ENCODE assay signal across 1 cellular context in genomic region chr9:19408693-19409405, GRCh38.
TF ChIP-seq lines count a peak whose summit lies in the region.

Gene ACER2, plus strand, starts transcription at chr9:19409009. Its CDS starts 76 bp downstream, at chr9:19409085.

TF ChIP-seq in HepG2, 621 proteins besides CTCF, POLR2A, EP300 and RAD21 (continued from another document and continues in another):
- TF ChIP-seq, protein P1, sequence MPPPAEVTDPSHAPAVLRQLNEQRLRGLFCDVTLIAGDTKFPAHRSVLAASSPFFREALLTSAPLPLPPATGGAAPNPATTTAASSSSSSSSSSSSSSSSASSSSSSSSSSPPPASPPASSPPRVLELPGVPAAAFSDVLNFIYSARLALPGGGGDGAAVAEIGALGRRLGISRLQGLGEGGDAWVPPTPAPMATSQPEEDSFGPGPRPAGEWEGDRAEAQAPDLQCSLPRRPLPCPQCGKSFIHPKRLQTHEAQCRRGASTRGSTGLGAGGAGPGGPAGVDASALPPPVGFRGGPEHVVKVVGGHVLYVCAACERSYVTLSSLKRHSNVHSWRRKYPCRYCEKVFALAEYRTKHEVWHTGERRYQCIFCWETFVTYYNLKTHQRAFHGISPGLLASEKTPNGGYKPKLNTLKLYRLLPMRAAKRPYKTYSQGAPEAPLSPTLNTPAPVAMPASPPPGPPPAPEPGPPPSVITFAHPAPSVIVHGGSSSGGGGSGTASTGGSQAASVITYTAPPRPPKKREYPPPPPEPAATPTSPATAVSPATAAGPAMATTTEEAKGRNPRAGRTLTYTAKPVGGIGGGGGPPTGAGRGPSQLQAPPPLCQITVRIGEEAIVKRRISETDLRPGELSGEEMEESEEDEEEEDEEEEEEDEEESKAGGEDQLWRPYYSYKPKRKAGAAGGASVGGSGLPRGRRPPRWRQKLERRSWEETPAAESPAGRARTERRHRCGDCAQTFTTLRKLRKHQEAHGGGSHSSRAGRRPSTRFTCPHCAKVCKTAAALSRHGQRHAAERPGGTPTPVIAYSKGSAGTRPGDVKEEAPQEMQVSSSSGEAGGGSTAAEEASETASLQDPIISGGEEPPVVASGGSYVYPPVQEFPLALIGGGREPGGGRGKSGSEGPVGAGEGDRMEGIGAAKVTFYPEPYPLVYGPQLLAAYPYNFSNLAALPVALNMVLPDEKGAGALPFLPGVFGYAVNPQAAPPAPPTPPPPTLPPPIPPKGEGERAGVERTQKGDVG (CRISPR knock-in tag; IDR thresholded peaks at IDR 0.05; ENCODE audit: borderline replicate concordance), result no peak
- TF ChIP-seq KDM5A (IDR thresholded peaks at IDR 0.05; ENCODE audit: borderline replicate concordance, low read length) (peak; percentile 22; the same call in 1 of the 2 replicates), HOXA9 (CRISPR knock-in tag; IDR thresholded peaks at IDR 0.05; ENCODE audit: borderline replicate concordance) (no peak), ZFP36L1 (CRISPR knock-in tag; IDR thresholded peaks at IDR 0.05) (0 out of 2 replicates have a peak, but pooled peaks have one; percentile 35), NPAS2 (CRISPR knock-in tag; IDR thresholded peaks at IDR 0.05; ENCODE audit: borderline replicate concordance) (no peak), ZNF256 (CRISPR knock-in tag; conservative IDR thresholded peaks at IDR 0.05) (no peak; the same call in 1 of the 2 replicates), ZNF292 (CRISPR knock-in tag; IDR thresholded peaks at IDR 0.05; ENCODE audit: borderline replicate concordance, low read depth) (peak; percentile 96), KLF9 (CRISPR knock-in tag; IDR thresholded peaks at IDR 0.05; ENCODE audit: low read depth) (no peak), FOXM1 (CRISPR knock-in tag; IDR thresholded peaks at IDR 0.05) (peak; percentile 45; the same call in 1 of the 2 replicates), HNRNPK (IDR thresholded peaks at IDR 0.05; ENCODE audit: low read depth, low read length, poor library complexity, severe bottlenecking) (peak; percentile 82), ZBTB25 (CRISPR knock-in tag; IDR thresholded peaks at IDR 0.05) (peak; percentile 44; the same call in 1 of the 2 replicates), MAX (IDR thresholded peaks at IDR 0.05) (peak; percentile 79), ZNF496 (CRISPR knock-in tag; IDR thresholded peaks at IDR 0.05; ENCODE audit: insufficient replicate concordance) (no peak), DMAP1 (CRISPR knock-in tag; IDR thresholded peaks at IDR 0.05) (peak; percentile 75), MAF1 (CRISPR knock-in tag; IDR thresholded peaks at IDR 0.05; ENCODE audit: borderline replicate concordance) (peak; percentile 87; the same call in 1 of the 2 replicates), EEA1 (CRISPR knock-in tag; IDR thresholded peaks at IDR 0.05; ENCODE audit: borderline replicate concordance) (no peak), SMYD3 (CRISPR knock-in tag; IDR thresholded peaks at IDR 0.05) (peak; percentile 48; the same call in 1 of the 2 replicates), ZNF614 (CRISPR knock-in tag; IDR thresholded peaks at IDR 0.05; ENCODE audit: borderline replicate concordance) (peak; percentile 64; the same call in 1 of the 2 replicates), EZH2 (conservative IDR thresholded peaks at IDR 0.05; ENCODE audit: low read depth, low read length) (no peak), CENPT (CRISPR knock-in tag; IDR thresholded peaks at IDR 0.05; ENCODE audit: low read depth) (no peak), ZBTB21 (CRISPR knock-in tag; IDR thresholded peaks at IDR 0.05) (no peak), ZNF672 (CRISPR knock-in tag; IDR thresholded peaks at IDR 0.05) (no peak), DNMT1 (CRISPR knock-in tag; IDR thresholded peaks at IDR 0.05) (peak; percentile 76; the same call in 1 of the 2 replicates), ZBTB40 (IDR thresholded peaks at IDR 0.05) (no peak), ZBTB40 (CRISPR knock-in tag; IDR thresholded peaks at IDR 0.05) (peak; percentile 66; the same call in 1 of the 2 replicates), GTF2F1 (IDR thresholded peaks at IDR 0.05; ENCODE audit: low read length) (no peak), ZMYM3 (CRISPR knock-in tag; IDR thresholded peaks at IDR 0.05) (peak; percentile 8; the same call in 1 of the 2 replicates), CHD2 (IDR thresholded peaks at IDR 0.05; ENCODE audit: low read depth, low read length) (no peak), SAP130 (CRISPR knock-in tag; IDR thresholded peaks at IDR 0.05; ENCODE audit: low read depth) (peak; percentile 85), UBTF (CRISPR knock-in tag; IDR thresholded peaks at IDR 0.05) (peak; percentile 90), ASH2L (IDR thresholded peaks at IDR 0.05; ENCODE audit: insufficient read length, low read depth, low read length) (peak; percentile 40), KMT2A (CRISPR knock-in tag; IDR thresholded peaks at IDR 0.05) (peak; percentile 30; the same call in 1 of the 2 replicates), ZNF550 (CRISPR knock-in tag; IDR thresholded peaks at IDR 0.05; ENCODE audit: borderline replicate concordance) (no peak), HNRNPUL1 (IDR thresholded peaks at IDR 0.05; ENCODE audit: low read depth, low read length) (no peak), ZFP82 (CRISPR knock-in tag; IDR thresholded peaks at IDR 0.05; ENCODE audit: borderline replicate concordance) (no peak), ZNF747 (CRISPR knock-in tag; IDR thresholded peaks at IDR 0.05; ENCODE audit: borderline replicate concordance) (peak; percentile 42; the same call in 1 of the 2 replicates)
- TF ChIP-seq, protein P2, sequence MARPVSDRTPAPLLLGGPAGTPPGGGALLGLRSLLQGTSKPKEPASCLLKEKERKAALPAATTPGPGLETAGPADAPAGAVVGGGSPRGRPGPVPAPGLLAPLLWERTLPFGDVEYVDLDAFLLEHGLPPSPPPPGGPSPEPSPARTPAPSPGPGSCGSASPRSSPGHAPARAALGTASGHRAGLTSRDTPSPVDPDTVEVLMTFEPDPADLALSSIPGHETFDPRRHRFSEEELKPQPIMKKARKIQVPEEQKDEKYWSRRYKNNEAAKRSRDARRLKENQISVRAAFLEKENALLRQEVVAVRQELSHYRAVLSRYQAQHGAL (CRISPR knock-in tag; IDR thresholded peaks at IDR 0.05; ENCODE audit: not compliant biosample characterization), result peak; percentile 81
- TF ChIP-seq, protein P3, sequence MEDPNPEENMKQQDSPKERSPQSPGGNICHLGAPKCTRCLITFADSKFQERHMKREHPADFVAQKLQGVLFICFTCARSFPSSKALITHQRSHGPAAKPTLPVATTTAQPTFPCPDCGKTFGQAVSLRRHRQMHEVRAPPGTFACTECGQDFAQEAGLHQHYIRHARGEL (CRISPR knock-in tag; IDR thresholded peaks at IDR 0.05), result no peak
- TF ChIP-seq, protein P4, sequence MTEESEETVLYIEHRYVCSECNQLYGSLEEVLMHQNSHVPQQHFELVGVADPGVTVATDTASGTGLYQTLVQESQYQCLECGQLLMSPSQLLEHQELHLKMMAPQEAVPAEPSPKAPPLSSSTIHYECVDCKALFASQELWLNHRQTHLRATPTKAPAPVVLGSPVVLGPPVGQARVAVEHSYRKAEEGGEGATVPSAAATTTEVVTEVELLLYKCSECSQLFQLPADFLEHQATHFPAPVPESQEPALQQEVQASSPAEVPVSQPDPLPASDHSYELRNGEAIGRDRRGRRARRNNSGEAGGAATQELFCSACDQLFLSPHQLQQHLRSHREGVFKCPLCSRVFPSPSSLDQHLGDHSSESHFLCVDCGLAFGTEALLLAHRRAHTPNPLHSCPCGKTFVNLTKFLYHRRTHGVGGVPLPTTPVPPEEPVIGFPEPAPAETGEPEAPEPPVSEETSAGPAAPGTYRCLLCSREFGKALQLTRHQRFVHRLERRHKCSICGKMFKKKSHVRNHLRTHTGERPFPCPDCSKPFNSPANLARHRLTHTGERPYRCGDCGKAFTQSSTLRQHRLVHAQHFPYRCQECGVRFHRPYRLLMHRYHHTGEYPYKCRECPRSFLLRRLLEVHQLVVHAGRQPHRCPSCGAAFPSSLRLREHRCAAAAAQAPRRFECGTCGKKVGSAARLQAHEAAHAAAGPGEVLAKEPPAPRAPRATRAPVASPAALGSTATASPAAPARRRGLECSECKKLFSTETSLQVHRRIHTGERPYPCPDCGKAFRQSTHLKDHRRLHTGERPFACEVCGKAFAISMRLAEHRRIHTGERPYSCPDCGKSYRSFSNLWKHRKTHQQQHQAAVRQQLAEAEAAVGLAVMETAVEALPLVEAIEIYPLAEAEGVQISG (CRISPR knock-in tag; IDR thresholded peaks at IDR 0.05), result peak; percentile 54
